In genomic region chr1:1349256-1350012, GRCh38 we compare ENCODE assay signal across 8 cellular contexts. TPM values are rescaled to one million over a fixed set of nuclear protein-coding genes. Genes with fewer than 3 reads are reported as not detected.
DNase-seq lines count a peak whose midpoint lies in the region; ATAC-seq and TF ChIP-seq lines count a peak whose summit lies in the region.

TSS of gene DVL1 (minus strand) at chr1:1349418. CDS start at chr1:1349065, 353 bp downstream.

- H3K9me3 Mint-ChIP-seq in activated naive CD4-positive, alpha-beta T cell treated with anti-CD3 and anti-CD28 coated beads, Interleukin-2, amount 10 ng/mL, durations not matched to agents 7 days and 5 days, result no peaks in the 10 kb centered on the region

- H3K4me3 Mint-ChIP-seq in activated naive CD4-positive, alpha-beta T cell treated with anti-CD3 and anti-CD28 coated beads, Interleukin-2, amount 10 ng/mL, durations not matched to agents 7 days and 5 days, result peak within 1 kb of the TSS; percentile 75

- WGBS in thymus, result under 1% methylated on average over 122 of the region's 122 CpGs

- H3K27me3 ChIP-seq in thymus (ENCODE audit: control insufficient read depth, insufficient read depth), result peaks cover 30% of the 10 kb centered on the region

- H3K4me3 ChIP-seq in AG10803 (ENCODE audit: low read length) (peak within 1 kb of the TSS; percentile 75), thymus (ENCODE audit: low read length) (peak within 1 kb of the TSS; percentile 92)

- H3K9me3 ChIP-seq in thymus (ENCODE audit: control insufficient read depth), result peaks cover 4% of the 10 kb centered on the region

- CTCF ChIA-PET in RWPE1 (lab: Yijun Ruan, JAX), result interaction anchor here (0.6 kb wide), 2 partner anchors 50 to 64 kb away, joined by 3 to 4 read pairs; no protein-coding TSS in a partner anchor
- CTCF ChIA-PET in activated naive CD4-positive, alpha-beta T cell treated with anti-CD3 and anti-CD28 coated beads, Interleukin-2, amount 10 ng/mL, durations not matched to agents 7 days and 5 days (lab: Charles Lee), result interaction anchor here (1.7 kb wide), 1 partner anchor 22 kb away, joined by 5 read pairs; no protein-coding TSS in a partner anchor

- no peaks in the 10 kb centered on the region for H3K36me3 ChIP-seq in thymus (ENCODE audit: control insufficient read depth, insufficient read depth)

- DNase-seq in AG10803 (ENCODE audit: low read depth) (peak; percentile 79), RWPE1 (ENCODE audit: low spot score) (peak; percentile 68), germinal center (ENCODE audit: low spot score) (peak; percentile 90), occipital lobe (lab: John Stamatoyannopoulos, UW) (peak; percentile 63)
- peak; percentile 78 for DNase-seq in activated naive CD4-positive, alpha-beta T cell treated with anti-CD3 and anti-CD28 coated beads, Interleukin-2, amount 10 ng/mL, durations not matched to agents 7 days and 5 days

- H3K27ac ChIP-seq in RWPE1 (peak within 1 kb of the TSS; percentile 98), thymus (ENCODE audit: low read depth) (peak within 1 kb of the TSS; percentile 91)

- no peaks in the 10 kb centered on the region for H3K36me3 Mint-ChIP-seq in activated naive CD4-positive, alpha-beta T cell treated with anti-CD3 and anti-CD28 coated beads, Interleukin-2, amount 10 ng/mL, durations not matched to agents 7 days and 5 days

- POLR2A ChIA-PET in RWPE1 (lab: Yijun Ruan, JAX; ENCODE audit: low non-redundant PET), result no interaction called here

- ATAC-seq in GM18867 (IDR thresholded peaks at IDR 0.05; ENCODE audit: unreplicated experiment) (peak; percentile 57), HG03196 (IDR thresholded peaks at IDR 0.05; ENCODE audit: unreplicated experiment) (peak; percentile 54)

- peak within 1 kb of the TSS; percentile 28 for H3K27ac Mint-ChIP-seq in activated naive CD4-positive, alpha-beta T cell treated with anti-CD3 and anti-CD28 coated beads, Interleukin-2, amount 10 ng/mL, durations not matched to agents 7 days and 5 days

- no peaks in the 10 kb centered on the region for H3K4me1 ChIP-seq in thymus (ENCODE audit: control insufficient read depth, insufficient read depth, low read length)

- TF ChIP-seq CTCF in AG10803 (conservative IDR thresholded peaks at IDR 0.05; ENCODE audit: low read length), result peak; percentile 37
- peak; percentile 65 for TF ChIP-seq CTCF in RWPE1 (conservative IDR thresholded peaks at IDR 0.05; ENCODE audit: low read depth)

- H3K4me1 Mint-ChIP-seq in activated naive CD4-positive, alpha-beta T cell treated with anti-CD3 and anti-CD28 coated beads, Interleukin-2, amount 10 ng/mL, durations not matched to agents 7 days and 5 days, result peaks cover 32% of the 10 kb centered on the region

- H3K27me3 Mint-ChIP-seq in activated naive CD4-positive, alpha-beta T cell treated with anti-CD3 and anti-CD28 coated beads, Interleukin-2, amount 10 ng/mL, durations not matched to agents 7 days and 5 days, result peaks cover 32% of the 10 kb centered on the region

RNA-seq across cellular contexts. Expression of gene DVL1, which starts in this region (rescaled TPM):
- 70.7 TPM for total RNA-seq in occipital lobe
- polyA plus RNA-seq in thymus, result 40.9 TPM

Comparison
In these comparisons a context has a peak if more than half of its experiments do, and no peak if none do; other contexts are left out.
1. Peak in every context shown above with its lines: DNase-seq, ATAC-seq, H3K4me3 ChIP-seq and H3K27ac ChIP-seq.